Comparison of ENCODE assay signal across 9 cellular contexts in the genomic region with DNA sequence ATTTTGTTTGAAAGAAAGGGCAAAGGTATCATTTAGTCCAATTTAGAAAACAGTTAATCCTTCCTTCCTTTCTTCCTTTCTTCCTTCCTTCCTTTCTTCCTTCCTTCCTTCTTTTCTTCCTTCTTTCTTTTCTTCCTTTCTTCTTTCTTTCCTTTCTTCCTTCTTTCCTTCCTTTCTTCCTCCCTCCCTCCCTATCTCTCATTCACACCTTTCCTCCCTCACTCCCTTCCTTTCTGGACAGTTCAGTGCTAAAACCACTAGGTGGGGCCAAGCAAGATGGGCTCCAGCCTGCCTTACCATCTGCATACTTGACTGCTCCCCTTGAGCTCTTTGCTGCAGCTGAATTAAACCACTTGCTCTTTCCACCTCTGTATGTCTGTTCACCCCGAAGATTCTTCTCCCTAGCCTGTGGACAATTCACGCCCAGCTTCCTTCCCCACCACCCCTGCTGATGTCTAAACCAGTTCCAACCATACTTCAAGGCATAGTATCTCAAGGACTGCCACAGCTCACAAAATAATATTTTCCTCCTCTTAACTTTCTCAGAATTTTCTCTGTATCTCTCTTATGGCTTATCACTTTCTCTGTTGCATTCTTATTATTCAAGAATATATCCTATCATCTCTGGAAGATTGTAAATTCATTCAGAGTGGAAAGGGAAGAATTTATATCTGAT.
DNase-seq lines count a peak whose midpoint lies in the region; ATAC-seq and TF ChIP-seq lines count a peak whose summit lies in the region.
"Had no signal": no experiment of that assay in that cellular context is flagged by ENCODE, and none has a peak within 500 bp of the region (broad histone marks: within the 10 kb centered on the region; RNA-seq: fewer than 3 reads in every experiment).

No MANE protein-coding gene starts in this region.

- peak; percentile 66 for TF ChIP-seq CTCF in neural crest cell (conservative IDR thresholded peaks at IDR 0.05)

- H3K4me3 Mint-ChIP-seq in activated naive CD4-positive, alpha-beta T cell treated with anti-CD3 and anti-CD28 coated beads, Interleukin-2, amount 10 ng/mL, durations not matched to agents 7 days and 5 days, result no peak overlapping the region
- H3K4me3 Mint-ChIP-seq in activated naive CD8-positive, alpha-beta T cell treated with anti-CD3 and anti-CD28 coated beads for 36 hours, result no peak overlapping the region
- no peak overlapping the region for H3K4me3 Mint-ChIP-seq in neural crest cell
- H3K4me3 Mint-ChIP-seq: activated naive CD4-positive, alpha-beta T cell treated with anti-CD3 and anti-CD28 coated beads, Interleukin-2, amount 50 U/mL, for 24 hours had no signal

- peaks cover 12% of the 10 kb centered on the region for H3K4me1 Mint-ChIP-seq in activated naive CD4-positive, alpha-beta T cell treated with anti-CD3 and anti-CD28 coated beads, Interleukin-2, amount 10 ng/mL, durations not matched to agents 7 days and 5 days
- peaks cover 5% of the 10 kb centered on the region for H3K4me1 Mint-ChIP-seq in activated naive CD8-positive, alpha-beta T cell treated with anti-CD3 and anti-CD28 coated beads for 36 hours
- peaks cover 4% of the 10 kb centered on the region for H3K4me1 Mint-ChIP-seq in neural crest cell

- peaks cover 9% of the 10 kb centered on the region for H3K27me3 Mint-ChIP-seq in activated naive CD4-positive, alpha-beta T cell treated with anti-CD3 and anti-CD28 coated beads, Interleukin-2, amount 10 ng/mL, durations not matched to agents 7 days and 5 days
- H3K27me3 Mint-ChIP-seq in activated naive CD8-positive, alpha-beta T cell treated with anti-CD3 and anti-CD28 coated beads for 36 hours, result no peaks in the 10 kb centered on the region
- no peaks in the 10 kb centered on the region for H3K27me3 Mint-ChIP-seq in neural crest cell (ENCODE audit: low read depth)
- H3K27me3 Mint-ChIP-seq: activated naive CD4-positive, alpha-beta T cell treated with anti-CD3 and anti-CD28 coated beads, Interleukin-2, amount 50 U/mL, for 24 hours had no signal

- no peak for TF ChIP-seq POLR2A in GM18505 (IDR thresholded peaks at IDR 0.05; ENCODE audit: borderline replicate concordance, extremely low read depth, insufficient read depth, insufficient read length)

- no peak overlapping the region for H3K27ac Mint-ChIP-seq in activated naive CD4-positive, alpha-beta T cell treated with anti-CD3 and anti-CD28 coated beads, Interleukin-2, amount 10 ng/mL, durations not matched to agents 7 days and 5 days
- no peak overlapping the region for H3K27ac Mint-ChIP-seq in activated naive CD8-positive, alpha-beta T cell treated with anti-CD3 and anti-CD28 coated beads for 36 hours
- no peak overlapping the region for H3K27ac Mint-ChIP-seq in neural crest cell (ENCODE audit: unreplicated experiment)
- H3K27ac Mint-ChIP-seq: activated naive CD4-positive, alpha-beta T cell treated with anti-CD3 and anti-CD28 coated beads, Interleukin-2, amount 50 U/mL, for 24 hours had no signal

- peak; percentile 21 for DNase-seq in activated naive CD4-positive, alpha-beta T cell treated with anti-CD3 and anti-CD28 coated beads, Interleukin-2, amount 10 ng/mL, durations not matched to agents 7 days and 5 days
- no peak for DNase-seq in activated naive CD4-positive, alpha-beta T cell treated with Interleukin-2 at 50 U/mL for 16 hours
- DNase-seq in activated naive CD8-positive, alpha-beta T cell treated with anti-CD3 and anti-CD28 coated beads for 36 hours, result peak; percentile 3
- peak; percentile 9 for DNase-seq in neural crest cell (ENCODE audit: low read depth, low spot score)
- no peak for DNase-seq in mesenteric fat pad (ENCODE audit: low spot score)

- no peaks in the 10 kb centered on the region for H3K36me3 Mint-ChIP-seq in activated naive CD4-positive, alpha-beta T cell treated with anti-CD3 and anti-CD28 coated beads, Interleukin-2, amount 10 ng/mL, durations not matched to agents 7 days and 5 days
- H3K36me3 Mint-ChIP-seq in activated naive CD8-positive, alpha-beta T cell treated with anti-CD3 and anti-CD28 coated beads for 36 hours, result no peaks in the 10 kb centered on the region
- no peaks in the 10 kb centered on the region for H3K36me3 Mint-ChIP-seq in neural crest cell (ENCODE audit: low read depth)
- H3K36me3 Mint-ChIP-seq: activated naive CD4-positive, alpha-beta T cell treated with anti-CD3 and anti-CD28 coated beads, Interleukin-2, amount 50 U/mL, for 24 hours had no signal

- peak; percentile 83 for ATAC-seq in HG03521 (IDR thresholded peaks at IDR 0.05; ENCODE audit: unreplicated experiment)
- no peak for ATAC-seq in HG03095 (IDR thresholded peaks at IDR 0.05; ENCODE audit: unreplicated experiment)
- ATAC-seq in GM18505 (IDR thresholded peaks at IDR 0.05; ENCODE audit: unreplicated experiment), result no peak

- CTCF ChIA-PET in activated naive CD4-positive, alpha-beta T cell treated with anti-CD3 and anti-CD28 coated beads, Interleukin-2, amount 10 ng/mL, durations not matched to agents 7 days and 5 days (lab: Charles Lee), result interaction anchor here (1.0 to 2.2 kb wide), 4 partner anchors 10 to 28 kb away, joined by 3 to 14 read pairs (median 7); no protein-coding TSS in a partner anchor

- H3K9me3 Mint-ChIP-seq in activated naive CD4-positive, alpha-beta T cell treated with anti-CD3 and anti-CD28 coated beads, Interleukin-2, amount 10 ng/mL, durations not matched to agents 7 days and 5 days, result no peaks in the 10 kb centered on the region
- H3K9me3 Mint-ChIP-seq in activated naive CD8-positive, alpha-beta T cell treated with anti-CD3 and anti-CD28 coated beads for 36 hours, result no peaks in the 10 kb centered on the region
- H3K9me3 Mint-ChIP-seq in neural crest cell, result peaks cover 3% of the 10 kb centered on the region
- H3K9me3 Mint-ChIP-seq: activated naive CD4-positive, alpha-beta T cell treated with anti-CD3 and anti-CD28 coated beads, Interleukin-2, amount 50 U/mL, for 24 hours had no signal

Comparison
In these comparisons a context has a peak if more than half of its experiments do, and no peak if none do; other contexts are left out.
1. DNase-seq: peak in activated naive CD4-positive, alpha-beta T cell treated with anti-CD3 and anti-CD28 coated beads, Interleukin-2, amount 10 ng/mL, durations not matched to agents 7 days and 5 days (single experiment), activated naive CD8-positive, alpha-beta T cell treated with anti-CD3 and anti-CD28 coated beads for 36 hours (single experiment) and neural crest cell (single experiment); none in activated naive CD4-positive, alpha-beta T cell treated with Interleukin-2 at 50 U/mL for 16 hours (single experiment) and mesenteric fat pad (single experiment).